Comparison of ENCODE assay signal across 8 cellular contexts in genomic region chr9:72524820-72525539, GRCh38. TPM values are rescaled to one million over a fixed set of nuclear protein-coding genes. Genes with fewer than 3 reads are reported as not detected.
DNase-seq lines count a peak whose midpoint lies in the region; ATAC-seq and TF ChIP-seq lines count a peak whose summit lies in the region.

No MANE protein-coding gene starts in this region.

- TF ChIP-seq EP300 in Ishikawa (IDR thresholded peaks at IDR 0.05; ENCODE audit: borderline replicate concordance): no peak
- no peak for TF ChIP-seq EP300 in transverse colon (IDR thresholded peaks at IDR 0.05; ENCODE audit: low read depth)

- H3K9me3 Mint-ChIP-seq in CD14-positive monocyte (peaks cover 0 to 3% (median 0%) of the 10 kb centered on the region in 7 donors), brain (peaks cover 2 to 10% (median 6%) of the 10 kb centered on the region in 5 experiments)

- no peak overlapping the region for H3K4me3 ChIP-seq in lung
- no peak overlapping the region for H3K4me3 ChIP-seq in transverse colon

- H3K27me3 ChIP-seq in lung (ENCODE audit: control insufficient read depth, insufficient read depth) (no peaks in the 10 kb centered on the region), transverse colon (no peaks in the 10 kb centered on the region)

- H3K4me1 ChIP-seq in lung (ENCODE audit: control insufficient read depth in 2 of 2, insufficient read depth in 2 of 2, low read length in 2 of 2) (peaks cover 4 to 11% of the 10 kb centered on the region in 2 donors), transverse colon (peaks cover 8 to 34% (median 12%) of the 10 kb centered on the region in 4 donors)

- DNase-seq in CD14-positive monocyte (ENCODE audit: low spot score) (peak; percentile 84), lung (ENCODE audit: low spot score) (no peak), transverse colon (peak; percentile 50), RPMI8226 (no peak), DMS153 treated with DMSO at 0.1 percent for 48 hours (lab: John Stamatoyannopoulos, UW; ENCODE audit: unreplicated experiment) (no peak)

- H3K27me3 Mint-ChIP-seq in CD14-positive monocyte (ENCODE audit: low read depth in 3 of 3) (peaks cover 0 to 2% (median 2%) of the 10 kb centered on the region in 3 donors), brain (no peaks in the 10 kb centered on the region)

- WGBS in lung, 2 donors: 64 to 87% methylated on average over 9 of the region's 9 CpGs
- WGBS in transverse colon (ENCODE audit: low coverage in 1 of 2), 2 donors: 59 to 67% methylated on average over 8 to 9 of the region's 9 CpGs

- no peak for TF ChIP-seq RAD21 in Ishikawa (IDR thresholded peaks at IDR 0.05; ENCODE audit: low read depth)

- H3K4me1 Mint-ChIP-seq in CD14-positive monocyte (peaks cover 32% of the 10 kb centered on the region), brain (peaks cover 40% of the 10 kb centered on the region)

- H3K36me3 ChIP-seq in lung (ENCODE audit: control insufficient read depth in 2 of 2, insufficient read depth in 2 of 2, low read length in 2 of 2) (no peaks in the 10 kb centered on the region), transverse colon (no peaks in the 10 kb centered on the region)

- H3K9me3 ChIP-seq in lung (ENCODE audit: control insufficient read depth in 2 of 2, insufficient read depth in 1 of 2, low read length in 1 of 2): no peaks in the 10 kb centered on the region
- no peaks in the 10 kb centered on the region for H3K9me3 ChIP-seq in transverse colon

- TF ChIP-seq CTCF in CD14-positive monocyte (IDR thresholded peaks at IDR 0.05) (no peak), brain (conservative IDR thresholded peaks at IDR 0.05) (no peak), lung (IDR thresholded peaks at IDR 0.05; ENCODE audit: control extremely low read depth, extremely low read depth) (no peak), transverse colon (IDR thresholded peaks at IDR 0.05) (no peak)

- TF ChIP-seq POLR2A in transverse colon (IDR thresholded peaks at IDR 0.05): no peak

- H3K27ac Mint-ChIP-seq in CD14-positive monocyte (peak overlapping the region in 4 of 7 donors; percentile 3 to 83 (median 38)), brain (peak overlapping the region in 4 of 5 experiments; percentile 5 to 95 (median 62))

- intact Hi-C loops in CD14-positive monocyte (cut with micrococcal nuclease) (loop anchor here (1.0 to 5.0 kb wide), 5 partner anchors 60 to 233 kb away; partner anchors contain the start of gene ZFAND5 (in 1 of the 2)), transverse colon (cut with DNase I; ENCODE audit: low total_unique reads) (no loop called here)

- ATAC-seq in GM19328 (IDR thresholded peaks at IDR 0.05; ENCODE audit: unreplicated experiment) (peak; percentile 36), lung (ENCODE audit: insufficient read depth, low FRiP score) (peak; percentile 73)

- no peak overlapping the region for H3K4me3 Mint-ChIP-seq in CD14-positive monocyte
- H3K4me3 Mint-ChIP-seq in brain: no peak overlapping the region

- H3K27ac ChIP-seq in lung (ENCODE audit: low read depth in 1 of 2, low read length in 1 of 2) (peak overlapping the region; percentile 41 to 69), transverse colon (peak overlapping the region; percentile 18 to 41 (median 32))

- in situ Hi-C loops in transverse colon (cut with MboI; ENCODE audit: low pct_ligation_motif_present in 1 of 4, low pct_unique_long_range_greater_than_20kb in 1 of 4, low sequenced_read_pairs in 3 of 4): no loop called here

- H3K36me3 Mint-ChIP-seq in CD14-positive monocyte (peaks cover 0 to 3% of the 10 kb centered on the region in 2 donors), brain (peaks cover 5% of the 10 kb centered on the region)

TF ChIP-seq in Ishikawa, 13 proteins besides CTCF, POLR2A, EP300 and RAD21:
- TF ChIP-seq TEAD4 (IDR thresholded peaks at IDR 0.05): 0 out of 2 replicates have a peak, but pooled peaks have one; percentile 46
- no peak for TF ChIP-seq TAF1 (IDR thresholded peaks at IDR 0.05; ENCODE audit: low read depth)

RNA-seq across cellular contexts. Expression of gene TMC1, which starts 3.6 kb away (rescaled TPM):
- under 1 TPM; 0.40 to 0.55 TPM for polyA plus RNA-seq in CD14-positive monocyte
- 0.29 TPM for polyA plus RNA-seq in brain (ENCODE audit: insufficient read depth, low read depth, low replicate concordance)
- under 1 TPM; 0.21 to 0.82 TPM for total RNA-seq in lung
- under 1 TPM in 1 of 2 donors, not detected in 1; 0.10 TPM for polyA plus RNA-seq in lung
- under 1 TPM in 1 of 4 donors, not detected in 3; 0.32 TPM for total RNA-seq in transverse colon

Comparison
In these comparisons a context has a peak if more than half of its experiments do, and no peak if none do; other contexts are left out.
1. DNase-seq: peak in CD14-positive monocyte (single experiment) and transverse colon (single experiment); none in lung (single experiment), RPMI8226 (single experiment) and DMS153 treated with DMSO at 0.1 percent for 48 hours (single experiment).